Comparison of ENCODE assay signal across 11 cellular contexts in genomic region chr10:113099431-113100298, GRCh38.
DNase-seq lines count a peak whose midpoint lies in the region; ATAC-seq and TF ChIP-seq lines count a peak whose summit lies in the region.
"Had no signal": no experiment of that assay in that cellular context is flagged by ENCODE, and none has a peak within 500 bp of the region (broad histone marks: within the 10 kb centered on the region; RNA-seq: fewer than 3 reads in every experiment).

No MANE protein-coding gene starts in this region.

- H3K27me3 ChIP-seq in lower lobe of right lung (ENCODE audit: low read depth) (no peaks in the 10 kb centered on the region), spleen (replicated peaks in 1 of 7) (no peaks in the 10 kb centered on the region)

- WGBS in spleen, 5 donors: 47 to 67% (median 55%) methylated on average over 16 of the region's 16 CpGs

- no peak overlapping the region for H3K4me3 Mint-ChIP-seq in WTC11
- H3K4me3 Mint-ChIP-seq in naive thymus-derived CD8-positive, alpha-beta T cell: no peak overlapping the region
- H3K4me3 Mint-ChIP-seq: T-cell had no signal

- peak overlapping the region; percentile 76 for H3K27ac Mint-ChIP-seq in WTC11
- H3K27ac Mint-ChIP-seq in naive thymus-derived CD8-positive, alpha-beta T cell: no peak overlapping the region
- H3K27ac Mint-ChIP-seq: T-cell had no signal

- DNase-seq in Caki2 (ENCODE audit: low read depth) (peak; percentile 80), NCI-H2029 (lab: John Stamatoyannopoulos, UW) (peak; percentile 33), WTC11 (ENCODE audit: low spot score) (no peak), lower lobe of right lung (peak; percentile 52), spleen (no peak), erythroblast (lab: John Stamatoyannopoulos, UW) (no peak)
- no peak for DNase-seq in activated CD4-positive, CD25-positive, alpha-beta regulatory T cell treated with anti-CD3 and anti-CD28 coated beads, Interleukin-2, amount 50 U/mL, for 72 hours
- no peak for DNase-seq in naive thymus-derived CD8-positive, alpha-beta T cell
- DNase-seq: posterior cingulate gyrus; stimulated activated CD8-positive, alpha-beta memory T cell treated with anti-CD3 and anti-CD28 coated beads, Interleukin-4, amount 100 ng/mL, for 48 hours had no signal

- ATAC-seq in WTC11 (no peak), lower lobe of right lung (peak; percentile 39 to 52)
- no peak for ATAC-seq in naive thymus-derived CD8-positive, alpha-beta T cell
- ATAC-seq: T-cell had no signal

- no peak for TF ChIP-seq POLR2A in spleen (IDR thresholded peaks at IDR 0.05)
- no peak for TF ChIP-seq POLR2A in erythroblast (IDR thresholded peaks at IDR 0.05; ENCODE audit: low read length)

- no peaks in the 10 kb centered on the region for H3K36me3 ChIP-seq in lower lobe of right lung
- peaks cover 0 to 13% (median 0%) of the 10 kb centered on the region in 6 donors for H3K36me3 ChIP-seq in spleen

- CTCF ChIA-PET in WTC11 (lab: Charles Lee): interaction anchor here (0.8 to 1.5 kb wide), 2 partner anchors 8 to 285 kb away, joined by 3 to 5 read pairs; no protein-coding TSS in a partner anchor

- peaks cover 19% of the 10 kb centered on the region for H3K36me3 Mint-ChIP-seq in WTC11
- peaks cover 0 to 6% (median 5%) of the 10 kb centered on the region in 3 donors for H3K36me3 Mint-ChIP-seq in naive thymus-derived CD8-positive, alpha-beta T cell
- H3K36me3 Mint-ChIP-seq: T-cell had no signal

- H3K4me1 Mint-ChIP-seq in WTC11: peaks cover 41% of the 10 kb centered on the region
- peaks cover under 1 to 18% (median 4%) of the 10 kb centered on the region in 4 donors for H3K4me1 Mint-ChIP-seq in naive thymus-derived CD8-positive, alpha-beta T cell

- in situ Hi-C loops in Caki2 (cut with HindIII; ENCODE audit: low pct_unique_long_range_greater_than_20kb, low sequenced_read_pairs): no loop called here

- TF ChIP-seq CTCF in WTC11 (IDR thresholded peaks at IDR 0.05) (no peak), lower lobe of right lung (IDR thresholded peaks at IDR 0.05) (no peak), spleen (IDR thresholded peaks at IDR 0.05 in 8 of 11, conservative IDR thresholded peaks at IDR 0.05 in 3 of 11) (no peak)

- H3K4me3 ChIP-seq in lower lobe of right lung (no peak overlapping the region), spleen (no peak overlapping the region)

- H3K27ac ChIP-seq in lower lobe of right lung (no peak overlapping the region), spleen (no peak overlapping the region)

- peaks cover 49% of the 10 kb centered on the region for H3K4me1 ChIP-seq in lower lobe of right lung
- H3K4me1 ChIP-seq in spleen: peaks cover 5 to 54% (median 24%) of the 10 kb centered on the region in 6 donors

- POLR2A ChIA-PET in WTC11 (lab: Charles Lee): interaction anchor here (0.6 kb wide), 1 partner anchor 462 kb away, joined by 3 read pairs; no protein-coding TSS in a partner anchor
- POLR2A ChIA-PET in naive thymus-derived CD8-positive, alpha-beta T cell (lab: Charles Lee): no interaction called here

- H3K27me3 Mint-ChIP-seq in WTC11 (ENCODE audit: low read depth): no peaks in the 10 kb centered on the region
- no peaks in the 10 kb centered on the region for H3K27me3 Mint-ChIP-seq in naive thymus-derived CD8-positive, alpha-beta T cell
- H3K27me3 Mint-ChIP-seq: T-cell had no signal

- intact Hi-C loops in lower lobe of right lung (cut with DNase I) (no loop called here), spleen (cut with DNase I; ENCODE audit: low total_unique reads) (no loop called here)

- H3K9me3 ChIP-seq in lower lobe of right lung (no peaks in the 10 kb centered on the region), spleen (no peaks in the 10 kb centered on the region)

- H3K9me3 Mint-ChIP-seq in WTC11: no peaks in the 10 kb centered on the region
- H3K9me3 Mint-ChIP-seq in naive thymus-derived CD8-positive, alpha-beta T cell: no peaks in the 10 kb centered on the region
- H3K9me3 Mint-ChIP-seq: T-cell had no signal

TF ChIP-seq in WTC11, 78 proteins besides CTCF, POLR2A, EP300 and RAD21 (continues in another document):
- TF ChIP-seq FOXP4 (CRISPR knock-in tag; IDR thresholded peaks at IDR 0.05): no peak
- no peak for TF ChIP-seq ZNF416 (CRISPR knock-in tag; IDR thresholded peaks at IDR 0.05)
- no peak for TF ChIP-seq ZNF232 (CRISPR knock-in tag; IDR thresholded peaks at IDR 0.05)
- TF ChIP-seq ATF1 (CRISPR knock-in tag; IDR thresholded peaks at IDR 0.05): no peak
- TF ChIP-seq ZNF219 (CRISPR knock-in tag; IDR thresholded peaks at IDR 0.05; ENCODE audit: borderline replicate concordance): no peak
- TF ChIP-seq USF2 (CRISPR knock-in tag; IDR thresholded peaks at IDR 0.05): no peak
- no peak for TF ChIP-seq ZNF532 (CRISPR knock-in tag; IDR thresholded peaks at IDR 0.05; ENCODE audit: borderline replicate concordance)
- no peak for TF ChIP-seq HMGXB4 (CRISPR knock-in tag; IDR thresholded peaks at IDR 0.05)
- no peak for TF ChIP-seq EMX1 (CRISPR knock-in tag; IDR thresholded peaks at IDR 0.05)
- TF ChIP-seq E2F1 (CRISPR knock-in tag; IDR thresholded peaks at IDR 0.05): no peak

Comparison
In these comparisons a context has a peak if more than half of its experiments do, and no peak if none do; other contexts are left out.
1. DNase-seq: peak in Caki2 (single experiment), NCI-H2029 (single experiment) and lower lobe of right lung (single experiment); none in WTC11 (single experiment), spleen (single experiment), erythroblast (0 of 2), activated CD4-positive, CD25-positive, alpha-beta regulatory T cell treated with anti-CD3 and anti-CD28 coated beads, Interleukin-2, amount 50 U/mL, for 72 hours (single experiment) and naive thymus-derived CD8-positive, alpha-beta T cell (0 of 10).
2. ATAC-seq: peak in lower lobe of right lung (2 of 2); none in WTC11 (single experiment) and naive thymus-derived CD8-positive, alpha-beta T cell (0 of 2).